9 cellular contexts compared by ENCODE assay signal in genomic region chr6:129748901-129749748, GRCh38. TPM values are rescaled to one million over a fixed set of nuclear protein-coding genes. Genes with fewer than 3 reads are reported as not detected.
DNase-seq lines count a peak whose midpoint lies in the region; ATAC-seq, FAIRE-seq and TF ChIP-seq lines count a peak whose summit lies in the region.
"Had no signal": no experiment of that assay in that cellular context is flagged by ENCODE, and none has a peak within 500 bp of the region (broad histone marks: within the 10 kb centered on the region; RNA-seq: fewer than 3 reads in every experiment).

No MANE protein-coding gene starts in this region.

- ATAC-seq in gastroesophageal sphincter, result no peak
- no peak for ATAC-seq in GM21367 (IDR thresholded peaks at IDR 0.05; ENCODE audit: unreplicated experiment)

- H3K9me3 Mint-ChIP-seq in T-helper 2 cell treated with Interferon-gamma antibody and Interleukin-4, amounts not matched to agents 5 μg/mL and 100 μg/mL, for 36 hours, result no peaks in the 10 kb centered on the region

- H3K4me3 ChIP-seq in right atrium auricular region (no peak overlapping the region), gastroesophageal sphincter (no peak overlapping the region), uterus (no peak overlapping the region), small intestine (ENCODE audit: low read depth in 1 of 2, low read length in 2 of 2) (no peak overlapping the region)
- H3K4me3 ChIP-seq: ascending aorta had no signal

- H3K27me3 ChIP-seq in right atrium auricular region (no peaks in the 10 kb centered on the region), gastroesophageal sphincter (no peaks in the 10 kb centered on the region), uterus (no peaks in the 10 kb centered on the region), small intestine (ENCODE audit: control insufficient read depth in 2 of 2, insufficient read depth in 2 of 2, low read length in 2 of 2) (no peaks in the 10 kb centered on the region)
- H3K27me3 ChIP-seq: ascending aorta had no signal

- H3K4me3 Mint-ChIP-seq in T-helper 2 cell treated with Interferon-gamma antibody and Interleukin-4, amounts not matched to agents 5 μg/mL and 100 μg/mL, for 36 hours, result peak overlapping the region; percentile 79

- DNase-seq in right atrium auricular region (ENCODE audit: low spot score), result no peak
- no peak for DNase-seq in cardiac septum (ENCODE audit: low spot score)
- DNase-seq in T-helper 2 cell treated with Interferon-gamma antibody and Interleukin-4, amounts not matched to agents 5 μg/mL and 100 μg/mL, for 36 hours (ENCODE audit: low spot score), result no peak
- DNase-seq in uterus, result no peak
- no peak for DNase-seq in small intestine
- DNase-seq in stimulated activated CD4-positive, alpha-beta T cell treated with anti-CD3 and anti-CD28 coated beads, Interleukin-4, amount 100 ng/mL, for 24 hours, result no peak

- intact Hi-C loops in cardiac septum (cut with DNase I) (no loop called here), uterus (cut with DNase I; ENCODE audit: low total_unique reads) (no loop called here)

- peaks cover 45% of the 10 kb centered on the region for H3K4me1 Mint-ChIP-seq in T-helper 2 cell treated with Interferon-gamma antibody and Interleukin-4, amounts not matched to agents 5 μg/mL and 100 μg/mL, for 36 hours (ENCODE audit: low read depth)

- WGBS in gastroesophageal sphincter (ENCODE audit: low coverage in 1 of 2), 2 donors, result 60 to 79% methylated on average over 7 of the region's 7 CpGs
- WGBS in small intestine, 3 donors, result 69 to 70% (median 70%) methylated on average over 7 of the region's 7 CpGs

- H3K36me3 Mint-ChIP-seq in T-helper 2 cell treated with Interferon-gamma antibody and Interleukin-4, amounts not matched to agents 5 μg/mL and 100 μg/mL, for 36 hours (ENCODE audit: low read depth), result no peaks in the 10 kb centered on the region

- no peak for FAIRE-seq in small intestine (lab: Jason Lieb, UNC)

- H3K36me3 ChIP-seq in right atrium auricular region, result no peaks in the 10 kb centered on the region
- H3K36me3 ChIP-seq in gastroesophageal sphincter, result no peaks in the 10 kb centered on the region
- no peaks in the 10 kb centered on the region for H3K36me3 ChIP-seq in uterus
- H3K36me3 ChIP-seq in small intestine (ENCODE audit: control insufficient read depth in 2 of 2, insufficient read depth in 2 of 2, low read length in 2 of 2), result no peaks in the 10 kb centered on the region
- H3K36me3 ChIP-seq: ascending aorta had no signal

- peaks cover 0 to 32% of the 10 kb centered on the region in 2 donors for H3K4me1 ChIP-seq in right atrium auricular region
- H3K4me1 ChIP-seq in gastroesophageal sphincter, result peaks cover 0 to 36% (median 7%) of the 10 kb centered on the region in 3 donors
- peaks cover 0 to 5% of the 10 kb centered on the region in 2 donors for H3K4me1 ChIP-seq in uterus
- H3K4me1 ChIP-seq in small intestine (ENCODE audit: control insufficient read depth in 2 of 2, insufficient read depth in 1 of 2, low read depth in 1 of 2, low read length in 1 of 2), result peaks cover 0 to 4% of the 10 kb centered on the region in 2 donors

- H3K27ac ChIP-seq in right atrium auricular region (peak overlapping the region; percentile 19 to 36), gastroesophageal sphincter (peak overlapping the region in 3 of 4 donors; percentile 11 to 34 (median 22)), uterus (peak overlapping the region; percentile 62 to 83), small intestine (ENCODE audit: low read depth in 1 of 2, low read length in 1 of 2) (peak overlapping the region in 1 of 2 donors; percentile 86)
- H3K27ac ChIP-seq: ascending aorta had no signal

- no peak for TF ChIP-seq CTCF in right atrium auricular region (IDR thresholded peaks at IDR 0.05)
- TF ChIP-seq CTCF in gastroesophageal sphincter (IDR thresholded peaks at IDR 0.05), result no peak
- no peak for TF ChIP-seq CTCF in uterus (IDR thresholded peaks at IDR 0.05)

- no peak for TF ChIP-seq EP300 in gastroesophageal sphincter (IDR thresholded peaks at IDR 0.05)

- H3K9me3 ChIP-seq in right atrium auricular region (no peaks in the 10 kb centered on the region), gastroesophageal sphincter (no peaks in the 10 kb centered on the region), uterus (no peaks in the 10 kb centered on the region), small intestine (ENCODE audit: control insufficient read depth, low read depth) (no peaks in the 10 kb centered on the region)
- H3K9me3 ChIP-seq: ascending aorta had no signal

- H3K27me3 Mint-ChIP-seq in T-helper 2 cell treated with Interferon-gamma antibody and Interleukin-4, amounts not matched to agents 5 μg/mL and 100 μg/mL, for 36 hours (ENCODE audit: low read depth), result no peaks in the 10 kb centered on the region

- H3K27ac Mint-ChIP-seq in T-helper 2 cell treated with Interferon-gamma antibody and Interleukin-4, amounts not matched to agents 5 μg/mL and 100 μg/mL, for 36 hours, result peak overlapping the region; percentile 90

- TF ChIP-seq POLR2A in gastroesophageal sphincter (IDR thresholded peaks at IDR 0.05) (no peak), uterus (IDR thresholded peaks at IDR 0.05) (no peak)

RNA-seq across cellular contexts. Expression of gene ARHGAP18, which starts 39.1 kb away (rescaled TPM):
- total RNA-seq in right atrium auricular region, result 10 to 100 TPM in 1 of 2 donors, 1 to 10 TPM in 1; 7.1 to 11.2 TPM
- 3.5 TPM for total RNA-seq in cardiac septum
- total RNA-seq in gastroesophageal sphincter, result 10 to 100 TPM in 2 of 4 donors, 1 to 10 TPM in 2; 2.8 to 15.0 (median 9.4) TPM
- total RNA-seq in uterus, result 10 to 100 TPM in 3 of 4 donors, 1 to 10 TPM in 1; 6.3 to 36.7 (median 15.4) TPM
- 10 to 100 TPM; 15.1 to 32.4 (median 26.2) TPM for polyA plus RNA-seq in small intestine
